Comparison of ENCODE assay signal across 9 cellular contexts in genomic region chr1:113981962-113982931, GRCh38. TPM values are rescaled to one million over a fixed set of nuclear protein-coding genes. Genes with fewer than 3 reads are reported as not detected.
DNase-seq lines count a peak whose midpoint lies in the region; ATAC-seq and TF ChIP-seq lines count a peak whose summit lies in the region.
"Had no signal": no experiment of that assay in that cellular context is flagged by ENCODE, and none has a peak within 500 bp of the region (broad histone marks: within the 10 kb centered on the region; RNA-seq: fewer than 3 reads in every experiment).

No MANE protein-coding gene starts in this region.

- peak overlapping the region; percentile 13 for H3K27ac ChIP-seq in temporal lobe (ENCODE audit: low read depth, low read length)

- peak; percentile 11 for DNase-seq in HK-2 (ENCODE audit: unreplicated experiment)
- peak; percentile 44 for DNase-seq in astrocyte of the hippocampus (ENCODE audit: low read depth, low spot score)
- DNase-seq in kidney glomerular epithelial cell (lab: John Stamatoyannopoulos, UW): peak; percentile 63
- no peak for DNase-seq in SHP77 treated with DMSO at 0.1 percent for 48 hours (lab: John Stamatoyannopoulos, UW)
- no peak for DNase-seq in GM13977 (ENCODE audit: low spot score)
- no peak for DNase-seq in D341Med (ENCODE audit: low spot score)
- DNase-seq: T-helper 1 cell had no signal

- no peak for TF ChIP-seq CTCF in GM13977 (IDR thresholded peaks at IDR 0.05; ENCODE audit: extremely low read depth, insufficient read depth, missing control alignments)

- ATAC-seq in GM21360 (IDR thresholded peaks at IDR 0.05; ENCODE audit: unreplicated experiment): no peak

- in situ Hi-C loops in GM13977 (cut with MboI; ENCODE audit: low pct_unique_long_range_greater_than_20kb, low sequenced_read_pairs, unreplicated experiment): loop anchor here (10.0 kb wide), 1 partner anchor 293 kb away; no protein-coding TSS in a partner anchor

RNA-seq across cellular contexts. Expression of gene OLFML3, which starts 3.0 kb away (rescaled TPM):
- total RNA-seq in temporal lobe: 12.3 TPM

RNA-seq across cellular contexts. Expression of gene HIPK1, which starts 53.1 kb away (rescaled TPM):
- total RNA-seq in temporal lobe: 34.4 TPM

Comparison
In these comparisons a context has a peak if more than half of its experiments do, and no peak if none do; other contexts are left out.
1. DNase-seq: peak in HK-2 (single experiment), astrocyte of the hippocampus (single experiment) and kidney glomerular epithelial cell (single experiment); none in SHP77 treated with DMSO at 0.1 percent for 48 hours (single experiment), GM13977 (single experiment) and D341Med (single experiment).